8 cellular contexts compared by ENCODE assay signal in the genomic region with DNA sequence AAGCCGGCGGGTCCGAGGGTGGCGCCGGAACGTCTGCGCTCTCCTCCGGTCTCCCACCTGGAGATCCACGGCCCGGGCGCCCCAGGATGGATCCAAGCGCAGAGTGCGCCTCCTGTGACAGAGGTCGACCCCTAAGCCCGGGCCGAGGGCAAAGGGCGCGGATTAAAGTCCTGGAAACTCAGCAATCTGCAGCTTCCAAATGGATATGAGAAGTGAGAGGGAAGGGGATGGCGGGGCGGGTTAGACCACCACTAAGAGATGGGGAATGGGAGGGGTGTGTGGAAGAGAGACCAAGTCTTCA. TPM values are rescaled to one million over a fixed set of nuclear protein-coding genes. Genes with fewer than 3 reads are reported as not detected.
DNase-seq lines count a peak whose midpoint lies in the region; ATAC-seq and TF ChIP-seq lines count a peak whose summit lies in the region.

No MANE protein-coding gene starts in this region.

- H3K4me1 ChIP-seq in BLaER1 treated with 17β-estradiol and CSF1 and Interleukin-3, amounts not matched to agents 10 nM and 100 nM, result peaks cover 67 to 70% (median 68%) of the 10 kb centered on the region in 10 experiments
- H3K4me1 ChIP-seq in OCI-LY3 (ENCODE audit: low read length), result peaks cover 26% of the 10 kb centered on the region
- H3K4me1 ChIP-seq in neuronal stem cell (ENCODE audit: control insufficient read depth in 2 of 2, insufficient read depth in 1 of 2, low read depth in 1 of 2, low read length in 2 of 2), result peaks cover 8 to 18% of the 10 kb centered on the region in 2 donors

- peaks cover 9 to 68% (median 32%) of the 10 kb centered on the region in 11 experiments; a peak in 17 of 22 replicates for H4K20me1 ChIP-seq in BLaER1 treated with 17β-estradiol and CSF1 and Interleukin-3, amounts not matched to agents 10 nM and 100 nM
- no peaks in the 10 kb centered on the region; the same call in 1 of the 2 replicates for H4K20me1 ChIP-seq in OCI-LY3 (ENCODE audit: insufficient read depth, low read length)

- H4K91ac ChIP-seq in neuronal stem cell (ENCODE audit: low read depth, low read length, poor library complexity), result no peak overlapping the region

- no peak overlapping the region for H2AK5ac ChIP-seq in neuronal stem cell (ENCODE audit: low read depth, low read length)

- H3K14ac ChIP-seq in neuronal stem cell (ENCODE audit: low read length), result no peak overlapping the region

- DNase-seq in epithelial cell of proximal tubule (ENCODE audit: low read depth) (no peak), neuronal stem cell (ENCODE audit: low spot score) (no peak), activated gamma-delta T cell (lab: John Stamatoyannopoulos, UW) (no peak), HuH-7.5 (ENCODE audit: low spot score) (no peak), KG1 (lab: John Stamatoyannopoulos, UW) (no peak)

- no peak overlapping the region for H2BK120ac ChIP-seq in neuronal stem cell (ENCODE audit: low read depth, low read length)

- H3K79me1 ChIP-seq in neuronal stem cell (ENCODE audit: low read depth, low read length), result peaks cover 9% of the 10 kb centered on the region

- H3K27ac ChIP-seq in BLaER1 treated with 17β-estradiol and CSF1 and Interleukin-3, amounts not matched to agents 10 nM and 100 nM, result peak overlapping the region; percentile 57 to 100 (median 98)
- H3K27ac ChIP-seq in OCI-LY3 (ENCODE audit: low read length) (no peak overlapping the region), neuronal stem cell (replicated peaks; ENCODE audit: low read length) (peak overlapping the region; percentile 72)

- no CpG with 5 or more reads among the region's 20 CpGs for WGBS in neuronal stem cell (ENCODE audit: extremely low coverage in 2 of 2, insufficient read length in 2 of 2, insufficient replicate concordance in 1 of 2), 2 donors

- H3K79me2 ChIP-seq in OCI-LY3 (ENCODE audit: low read length), result no peaks in the 10 kb centered on the region; the same call in 1 of the 2 replicates

- no peak overlapping the region for H2AFZ ChIP-seq in OCI-LY3 (ENCODE audit: low read depth, low read length)
- H2AFZ ChIP-seq in neuronal stem cell (ENCODE audit: low read length), result peak overlapping the region; percentile 99

- H2BK5ac ChIP-seq in neuronal stem cell (ENCODE audit: low read length), result peak overlapping the region; percentile 79

- H3K9me3 ChIP-seq in BLaER1 treated with 17β-estradiol and CSF1 and Interleukin-3, amounts not matched to agents 10 nM and 100 nM (replicated peaks in 1 of 11), result peaks cover 0 to 3% (median 2%) of the 10 kb centered on the region in 11 experiments; a peak in 9 of 22 replicates
- no peaks in the 10 kb centered on the region for H3K9me3 ChIP-seq in OCI-LY3 (ENCODE audit: insufficient read depth, low read length)
- no peaks in the 10 kb centered on the region for H3K9me3 ChIP-seq in neuronal stem cell (replicated peaks in 1 of 2; ENCODE audit: control insufficient read depth in 2 of 2, insufficient read depth in 1 of 2, low read depth in 1 of 2, low read length in 2 of 2)

- H3K9ac ChIP-seq in BLaER1 treated with 17β-estradiol and CSF1 and Interleukin-3, amounts not matched to agents 10 nM and 100 nM, result peak overlapping the region; percentile 82 to 99 (median 97)
- peak overlapping the region; percentile 48; the same call in 1 of the 2 replicates for H3K9ac ChIP-seq in OCI-LY3 (ENCODE audit: low read length)
- peak overlapping the region; percentile 94 for H3K9ac ChIP-seq in neuronal stem cell (ENCODE audit: low read depth, low read length, poor library complexity)

- H3K27me3 ChIP-seq in BLaER1 treated with 17β-estradiol and CSF1 and Interleukin-3, amounts not matched to agents 10 nM and 100 nM, result no peaks in the 10 kb centered on the region
- no peaks in the 10 kb centered on the region for H3K27me3 ChIP-seq in OCI-LY3 (ENCODE audit: low read depth, low read length)
- no peaks in the 10 kb centered on the region for H3K27me3 ChIP-seq in neuronal stem cell (ENCODE audit: control insufficient read depth in 3 of 3, insufficient read depth in 3 of 3, low read depth in 1 of 3, low read length in 3 of 3)

- H3K4me3 ChIP-seq in BLaER1 treated with 17β-estradiol and CSF1 and Interleukin-3, amounts not matched to agents 10 nM and 100 nM, result peak overlapping the region; percentile 67 to 96 (median 85)
- H3K4me3 ChIP-seq in OCI-LY3 (ENCODE audit: low read length) (peak overlapping the region; percentile 88), epithelial cell of proximal tubule (ENCODE audit: low read depth, low read length) (peak overlapping the region; percentile 89), neuronal stem cell (ENCODE audit: low read length in 2 of 2) (peak overlapping the region; percentile 82 to 96)

- no peak overlapping the region for H3K4ac ChIP-seq in neuronal stem cell (ENCODE audit: low read length)

- H2BK12ac ChIP-seq in neuronal stem cell (ENCODE audit: low read length), result no peak overlapping the region

- H2BK15ac ChIP-seq in neuronal stem cell (ENCODE audit: low read length), result peak overlapping the region; percentile 65

- H4K8ac ChIP-seq in neuronal stem cell (ENCODE audit: low read depth, low read length), result no peak overlapping the region

- H3K18ac ChIP-seq in neuronal stem cell (ENCODE audit: low read length), result peak overlapping the region; percentile 97

- ATAC-seq in HG02852 (IDR thresholded peaks at IDR 0.05; ENCODE audit: unreplicated experiment), result no peak

- TF ChIP-seq CTCF in OCI-LY3 (IDR thresholded peaks at IDR 0.05; ENCODE audit: low read depth, low read length) (no peak), epithelial cell of proximal tubule (conservative IDR thresholded peaks at IDR 0.05; ENCODE audit: low read depth, low read length) (no peak)

- H3K4me2 ChIP-seq in BLaER1 treated with 17β-estradiol and CSF1 and Interleukin-3, amounts not matched to agents 10 nM and 100 nM, result peak overlapping the region; percentile 91 to 98 (median 95)
- H3K4me2 ChIP-seq in OCI-LY3 (ENCODE audit: low read length) (peak overlapping the region; percentile 62), neuronal stem cell (ENCODE audit: insufficient read depth, low read length, poor library complexity, severe bottlenecking) (peak overlapping the region; percentile 81)

- H3K36me3 ChIP-seq in BLaER1 treated with 17β-estradiol and CSF1 and Interleukin-3, amounts not matched to agents 10 nM and 100 nM, result peaks cover 18 to 32% (median 30%) of the 10 kb centered on the region in 11 experiments
- H3K36me3 ChIP-seq in OCI-LY3 (replicated peaks; ENCODE audit: low read depth, low read length), result peaks cover 2% of the 10 kb centered on the region
- H3K36me3 ChIP-seq in neuronal stem cell (replicated peaks in 1 of 2; ENCODE audit: control insufficient read depth in 2 of 2, insufficient read depth in 2 of 2, low read length in 2 of 2), result peaks cover 12 to 22% of the 10 kb centered on the region in 2 donors

- H3K23ac ChIP-seq in neuronal stem cell (ENCODE audit: low read depth, low read length, poor library complexity), result peak overlapping the region; percentile 43

RNA-seq across cellular contexts. Expression of gene MICAL1, which starts 0.7 kb away (rescaled TPM):
- total RNA-seq in epithelial cell of proximal tubule, result 21.5 and 40.1 TPM in 2 replicates
- 43.9 TPM for polyA plus RNA-seq in neuronal stem cell (2013, experiment 1 of 2)
- polyA plus RNA-seq in neuronal stem cell (2013, experiment 2 of 2), result 41.6 TPM

RNA-seq across cellular contexts. Expression of gene SMPD2, which starts 15.7 kb away (rescaled TPM):
- total RNA-seq in epithelial cell of proximal tubule, result 9.1 and 9.6 TPM in 2 replicates
- polyA plus RNA-seq in neuronal stem cell (2013, experiment 1 of 2), result 6.4 TPM
- polyA plus RNA-seq in neuronal stem cell (2013, experiment 2 of 2), result 5.9 TPM

RNA-seq across cellular contexts. Expression of gene PPIL6, which starts 15.8 kb away (rescaled TPM):
- 0.80 and 2.5 TPM in 2 replicates for total RNA-seq in epithelial cell of proximal tubule
- polyA plus RNA-seq in neuronal stem cell (2013, experiment 1 of 2), result 6.1 TPM
- polyA plus RNA-seq in neuronal stem cell (2013, experiment 2 of 2), result 6.1 TPM

RNA-seq across cellular contexts. Expression of gene ZBTB24, which starts 26.8 kb away (rescaled TPM):
- total RNA-seq in epithelial cell of proximal tubule, result 3.6 and 8.8 TPM in 2 replicates
- 5.3 TPM for polyA plus RNA-seq in neuronal stem cell (2013, experiment 1 of 2)
- 5.3 TPM for polyA plus RNA-seq in neuronal stem cell (2013, experiment 2 of 2)
